ENCODE assay signal across 9 cellular contexts in genomic region chr15:60326824-60327654, GRCh38.
DNase-seq lines count a peak whose midpoint lies in the region; ATAC-seq and TF ChIP-seq lines count a peak whose summit lies in the region.
"Had no signal": no experiment of that assay in that cellular context is flagged by ENCODE, and none has a peak within 500 bp of the region (broad histone marks: within the 10 kb centered on the region; RNA-seq: fewer than 3 reads in every experiment).

No MANE protein-coding gene starts in this region.

- H3K36me3 ChIP-seq in mucosa of descending colon (ENCODE audit: low read depth), result no peaks in the 10 kb centered on the region

- H3K27me3 Mint-ChIP-seq in activated CD4-positive, alpha-beta T cell treated with anti-CD3 and anti-CD28 coated beads for 36 hours, result peaks cover 31% of the 10 kb centered on the region

- no peak overlapping the region for H3K4me3 Mint-ChIP-seq in activated CD4-positive, alpha-beta T cell treated with anti-CD3 and anti-CD28 coated beads for 36 hours
- H3K4me3 Mint-ChIP-seq: stimulated activated effector memory CD8-positive, alpha-beta T cell treated with anti-CD3 and anti-CD28 coated beads, Interleukin-12 subunit alpha, Interleukin-12 subunit beta, amount 100 ng/mL, for 72 hours had no signal

- POLR2A ChIA-PET in activated CD4-positive, alpha-beta T cell treated with anti-CD3 and anti-CD28 coated beads for 36 hours (lab: Charles Lee), result no interaction called here

- no peaks in the 10 kb centered on the region for H3K9me3 Mint-ChIP-seq in activated CD4-positive, alpha-beta T cell treated with anti-CD3 and anti-CD28 coated beads for 36 hours (ENCODE audit: low read depth)
- H3K9me3 Mint-ChIP-seq: stimulated activated effector memory CD8-positive, alpha-beta T cell treated with anti-CD3 and anti-CD28 coated beads, Interleukin-12 subunit alpha, Interleukin-12 subunit beta, amount 100 ng/mL, for 72 hours had no signal

- peaks cover 2% of the 10 kb centered on the region for H3K4me1 Mint-ChIP-seq in activated CD4-positive, alpha-beta T cell treated with anti-CD3 and anti-CD28 coated beads for 36 hours
- H3K4me1 Mint-ChIP-seq: stimulated activated effector memory CD8-positive, alpha-beta T cell treated with anti-CD3 and anti-CD28 coated beads, Interleukin-12 subunit alpha, Interleukin-12 subunit beta, amount 100 ng/mL, for 72 hours had no signal

- H3K36me3 Mint-ChIP-seq in activated CD4-positive, alpha-beta T cell treated with anti-CD3 and anti-CD28 coated beads for 36 hours (ENCODE audit: low read depth), result no peaks in the 10 kb centered on the region
- H3K36me3 Mint-ChIP-seq: stimulated activated effector memory CD8-positive, alpha-beta T cell treated with anti-CD3 and anti-CD28 coated beads, Interleukin-12 subunit alpha, Interleukin-12 subunit beta, amount 100 ng/mL, for 72 hours had no signal

- CTCF ChIA-PET in activated CD4-positive, alpha-beta T cell treated with anti-CD3 and anti-CD28 coated beads for 36 hours (lab: Charles Lee), result interaction anchor here (0.6 to 5.2 kb wide), 61 partner anchors 10 to 1507 kb away, joined by 3 to 44 read pairs (median 4); partner anchors contain the start of gene FOXB1

- H3K9me3 ChIP-seq in mucosa of descending colon, result no peaks in the 10 kb centered on the region

- intact Hi-C loops in activated CD4-positive, alpha-beta T cell treated with anti-CD3 and anti-CD28 coated beads for 36 hours (cut with DNase I, micrococcal nuclease), result loop anchor here (1.0 to 5.0 kb wide), 9 partner anchors 330 to 636 kb away; no protein-coding TSS in a partner anchor
- intact Hi-C loops in mucosa of descending colon (cut with DNase I, micrococcal nuclease), result loop anchor here in 1 of 2 donors (10.0 kb wide), 1 partner anchor 632 kb away; no protein-coding TSS in a partner anchor

- no peak overlapping the region for H3K4me3 ChIP-seq in mucosa of descending colon

- H3K4me1 ChIP-seq in mucosa of descending colon (ENCODE audit: low read depth), result no peaks in the 10 kb centered on the region

- DNase-seq in activated CD4-positive, alpha-beta T cell treated with anti-CD3 and anti-CD28 coated beads for 36 hours, result peak; percentile 52
- DNase-seq in activated CD4-positive, alpha-beta T cell treated with anti-CD3 and anti-CD28 coated beads, Interleukin-2, amount 50 U/mL, for 4 hours, result no peak
- DNase-seq in SHP77 (lab: John Stamatoyannopoulos, UW), result peak; percentile 22 to 63
- peak; percentile 40 to 58 for DNase-seq in dermis microvascular lymphatic vessel endothelial cell (ENCODE audit: low read depth in 2 of 2)
- DNase-seq in mucosa of descending colon, result peak in 1 of 3 donors; percentile 53
- no peak for DNase-seq in activated gamma-delta T cell (lab: John Stamatoyannopoulos, UW)

- no peak for ATAC-seq in activated CD4-positive, alpha-beta T cell treated with anti-CD3 and anti-CD28 coated beads for 36 hours
- ATAC-seq in mucosa of descending colon, result peak; percentile 68
- ATAC-seq in GM19395 (IDR thresholded peaks at IDR 0.05; ENCODE audit: unreplicated experiment), result no peak
- ATAC-seq: stimulated activated effector memory CD8-positive, alpha-beta T cell treated with anti-CD3 and anti-CD28 coated beads, Interleukin-12 subunit alpha, Interleukin-12 subunit beta, amount 100 ng/mL, for 72 hours had no signal

- TF ChIP-seq CTCF in LNCAP (IDR thresholded peaks at IDR 0.05) (peak; percentile 85), mucosa of descending colon (IDR thresholded peaks at IDR 0.05) (peak; percentile 25)

- no peak overlapping the region for H3K27ac Mint-ChIP-seq in activated CD4-positive, alpha-beta T cell treated with anti-CD3 and anti-CD28 coated beads for 36 hours

Comparison
In these comparisons a context has a peak if more than half of its experiments do, and no peak if none do; other contexts are left out.
1. DNase-seq: peak in activated CD4-positive, alpha-beta T cell treated with anti-CD3 and anti-CD28 coated beads for 36 hours (single experiment), SHP77 (2 of 2) and dermis microvascular lymphatic vessel endothelial cell (2 of 2); none in activated CD4-positive, alpha-beta T cell treated with anti-CD3 and anti-CD28 coated beads, Interleukin-2, amount 50 U/mL, for 4 hours (0 of 2) and activated gamma-delta T cell (single experiment).